Comparison of ENCODE assay signal across 13 cellular contexts in the genomic region with DNA sequence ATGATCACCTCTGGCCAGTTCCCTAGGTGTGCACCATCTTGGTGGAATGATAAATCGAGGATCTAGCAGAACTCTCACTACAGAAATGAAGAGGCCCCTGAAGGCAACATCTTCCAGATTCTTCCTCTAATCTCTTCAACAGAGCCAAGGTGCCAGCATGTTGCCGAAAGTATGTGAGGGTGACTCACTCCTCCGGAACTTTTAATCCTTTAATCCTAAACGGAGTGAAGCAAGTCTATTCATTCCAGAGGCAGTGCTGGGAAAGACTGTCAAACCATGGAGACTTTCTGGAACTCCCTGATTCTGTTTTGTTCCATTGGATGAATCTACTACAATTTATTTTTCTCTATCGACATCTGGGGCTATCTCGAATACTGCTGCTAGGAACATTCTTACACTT.
A peak's percentile ranks its signal among the peaks of the same experiment; 100 is the strongest.
DNase-seq lines count a peak whose midpoint lies in the region; ATAC-seq and TF ChIP-seq lines count a peak whose summit lies in the region.
"Had no signal": no experiment of that assay in that cellular context is flagged by ENCODE, and none has a peak within 500 bp of the region (broad histone marks: within the 10 kb centered on the region; RNA-seq: fewer than 3 reads in every experiment).

No MANE protein-coding gene starts in this region.

- H3K27me3 Mint-ChIP-seq in Calu3 (ENCODE audit: unreplicated experiment) = no peaks in the 10 kb centered on the region
- H3K27me3 Mint-ChIP-seq: IgD-negative memory B cell had no signal

- in situ Hi-C loops in G401 (cut with HindIII; ENCODE audit: low sequenced_read_pairs) = no loop called here

- no peaks in the 10 kb centered on the region for H3K9me3 Mint-ChIP-seq in Calu3 (ENCODE audit: low read depth, unreplicated experiment)
- H3K9me3 Mint-ChIP-seq: IgD-negative memory B cell; natural killer cell treated with Interleukin-12 subunit alpha and Interleukin-12 subunit beta and Interleukin-15 and Interleukin-18, amount 100 ng/mL, for 72 hours had no signal

- CTCF ChIA-PET in Calu3 (lab: Charles Lee) = no interaction called here

- no peak for ATAC-seq in HG02623 (IDR thresholded peaks at IDR 0.05; ENCODE audit: unreplicated experiment)
- ATAC-seq: natural killer cell treated with Interleukin-12 subunit alpha and Interleukin-12 subunit beta and Interleukin-15 and Interleukin-18, amount 100 ng/mL, for 72 hours; Right ventricle myocardium inferior had no signal

- no peak overlapping the region for H3K27ac Mint-ChIP-seq in Calu3 (ENCODE audit: unreplicated experiment)
- H3K27ac Mint-ChIP-seq: IgD-negative memory B cell; natural killer cell treated with Interleukin-12 subunit alpha and Interleukin-12 subunit beta and Interleukin-15 and Interleukin-18, amount 100 ng/mL, for 72 hours had no signal

- peak; percentile 10 for DNase-seq in Calu3
- peak; percentile 24 for DNase-seq in LoVo (ENCODE audit: low spot score)
- DNase-seq in dedifferentiated amniotic fluid mesenchymal stem cell (ENCODE audit: extremely low spot score) = peak; percentile 64
- peak; percentile 26 for DNase-seq in kidney tubule cell (ENCODE audit: low spot score)
- no peak for DNase-seq in GM20000 (ENCODE audit: low spot score)
- DNase-seq in G401 (ENCODE audit: low spot score) = no peak
- DNase-seq in AML-193 (lab: John Stamatoyannopoulos, UW) = no peak
- DNase-seq: activated CD4-positive, CD25-positive, alpha-beta regulatory T cell treated with anti-CD3 and anti-CD28 coated beads, Interleukin-2, amount 50 U/mL, for 72 hours; stimulated activated naive CD4-positive, alpha-beta T cell treated with Interleukin-2 at 50 U/mL for 16 hours had no signal

- H3K4me1 Mint-ChIP-seq in Calu3 (ENCODE audit: low read depth, unreplicated experiment) = peaks cover 25% of the 10 kb centered on the region

- TF ChIP-seq CTCF in Calu3 (IDR thresholded peaks at IDR 0.05; ENCODE audit: unreplicated experiment) = no peak
- TF ChIP-seq CTCF in GM20000 (IDR thresholded peaks at IDR 0.05; ENCODE audit: extremely low read depth, missing control alignments) = no peak

- no peaks in the 10 kb centered on the region for H3K36me3 Mint-ChIP-seq in Calu3 (ENCODE audit: insufficient read depth, unreplicated experiment)
- H3K36me3 Mint-ChIP-seq: IgD-negative memory B cell; natural killer cell treated with Interleukin-12 subunit alpha and Interleukin-12 subunit beta and Interleukin-15 and Interleukin-18, amount 100 ng/mL, for 72 hours had no signal

- intact Hi-C loops in Calu3 (cut with micrococcal nuclease; ENCODE audit: unreplicated experiment) = loop anchor here (10.0 kb wide), 1 partner anchor 330 kb away; no protein-coding TSS in a partner anchor

- H3K4me3 Mint-ChIP-seq in Calu3 (ENCODE audit: low read depth, unreplicated experiment) = no peak overlapping the region
- H3K4me3 Mint-ChIP-seq: IgD-negative memory B cell; natural killer cell treated with Interleukin-12 subunit alpha and Interleukin-12 subunit beta and Interleukin-15 and Interleukin-18, amount 100 ng/mL, for 72 hours had no signal

- BruUV-seq in Calu3 (replicated peaks; lab: Mats Ljungman, UMichigan) = no TSS peak

Comparison
In these comparisons a context has a peak if more than half of its experiments do, and no peak if none do; other contexts are left out.
1. DNase-seq: peak in Calu3 (single experiment), LoVo (single experiment), dedifferentiated amniotic fluid mesenchymal stem cell (single experiment) and kidney tubule cell (single experiment); none in GM20000 (single experiment), G401 (single experiment) and AML-193 (0 of 2).